In genomic region chr7:140541176-140541512, GRCh38 we compare ENCODE assay signal across 10 cellular contexts.
DNase-seq lines count a peak whose midpoint lies in the region; ATAC-seq, FAIRE-seq and TF ChIP-seq lines count a peak whose summit lies in the region.
"Had no signal": no experiment of that assay in that cellular context is flagged by ENCODE, and none has a peak within 500 bp of the region (broad histone marks: within the 10 kb centered on the region; RNA-seq: fewer than 3 reads in every experiment).

No MANE protein-coding gene starts in this region.

- CTCF ChIA-PET in HCT116 (lab: Charles Lee): interaction anchor here (1.0 kb wide), 1 partner anchor 23 kb away, joined by 4 read pairs; no protein-coding TSS in a partner anchor

- WGBS in adrenal gland, 4 donors: 40 to 56% (median 44%) methylated on average over 3 to 4 of the region's 4 CpGs

- peak overlapping the region in 1 of 2 experiments; percentile 53; a peak in 2 of 4 replicates for H3K4me3 ChIP-seq in HCT116 (replicated peaks in 1 of 2; ENCODE audit: low read depth in 1 of 2, low read length in 2 of 2)
- peak overlapping the region in 1 of 4 donors; percentile 36 for H3K4me3 ChIP-seq in adrenal gland
- no peak overlapping the region for H3K4me3 ChIP-seq in keratinocyte (ENCODE audit: control insufficient read depth in 2 of 3, extremely low read depth in 1 of 3, insufficient read depth in 2 of 3, low read depth in 1 of 3, low read length in 3 of 3)
- no peak overlapping the region for H3K4me3 ChIP-seq in retinal pigment epithelial cell (ENCODE audit: low read length)

- H3K36me3 ChIP-seq in HCT116 (ENCODE audit: control insufficient read depth in 1 of 2, insufficient read depth in 2 of 2, low read length in 2 of 2) (no peaks in the 10 kb centered on the region), adrenal gland (replicated peaks in 1 of 2) (no peaks in the 10 kb centered on the region), keratinocyte (ENCODE audit: control insufficient read depth in 2 of 2, extremely low read depth in 1 of 2, insufficient read depth in 2 of 2, low read length in 2 of 2) (no peaks in the 10 kb centered on the region)

- H3K4me2 ChIP-seq in HCT116 (ENCODE audit: low read length): peak overlapping the region; percentile 93
- H3K4me2 ChIP-seq in keratinocyte (ENCODE audit: control insufficient read depth, extremely low read depth, insufficient read depth, low read depth, low read length): peak overlapping the region; percentile 97

- POLR2A ChIA-PET in HCT116 (lab: Charles Lee): no interaction called here

- RAD21 ChIA-PET in HCT116 (lab: Charles Lee; ENCODE audit: low non-redundant PET in 1 of 2, low total read pairs in 2 of 2, uncharacterized antibody in 2 of 2, unreplicated experiment in 2 of 2): interaction anchor here in 1 of 2 experiments (1.0 kb wide), 1 partner anchor 23 kb away, joined by 3 read pairs; no protein-coding TSS in a partner anchor

- intact Hi-C loops in HCT116 (cut with micrococcal nuclease): loop anchor here (5.0 kb wide), 1 partner anchor 56 kb away; no protein-coding TSS in a partner anchor
- intact Hi-C loops in adrenal gland (cut with DNase I): no loop called here

- no peak for TF ChIP-seq POLR2A in HCT116 (IDR thresholded peaks at IDR 0.05; ENCODE audit: borderline replicate concordance, extremely low read depth, insufficient read depth, insufficient read length)
- TF ChIP-seq POLR2A in adrenal gland (IDR thresholded peaks at IDR 0.05): no peak

- no TSS peak for BruUV-seq in HCT116 (replicated peaks; lab: Mats Ljungman, UMichigan)

- DNase-seq in HCT116 (ENCODE audit: low read depth, low spot score) (no peak), adrenal gland (no peak), keratinocyte (ENCODE audit: low read depth, low spot score) (no peak), retinal pigment epithelial cell (ENCODE audit: low read depth) (no peak), NCI-H128 (lab: John Stamatoyannopoulos, UW; ENCODE audit: unreplicated experiment) (no peak), putamen (ENCODE audit: low spot score) (no peak), SIG-M5 treated with dmso at 0.1 percent for 504 hours (lab: John Stamatoyannopoulos, UW; ENCODE audit: unreplicated experiment) (no peak), MV-4-11 (lab: John Stamatoyannopoulos, UW) (no peak)
- DNase-seq: effector memory CD8-positive, alpha-beta T cell; SIG-M5 had no signal

- dilution Hi-C loops in keratinocyte (cut with MboI; ENCODE audit: extremely low pct_ligation_motif_present, low sequenced_read_pairs): no loop called here

- H3K27ac ChIP-seq in HCT116 (ENCODE audit: low read depth, low read length): peak overlapping the region; percentile 54
- peak overlapping the region in 4 of 5 donors; percentile 19 to 88 (median 75) for H3K27ac ChIP-seq in adrenal gland
- H3K27ac ChIP-seq in keratinocyte (ENCODE audit: control insufficient read depth, insufficient read depth, low read length): peak overlapping the region; percentile 64

- H2AFZ ChIP-seq in HCT116 (ENCODE audit: low read depth, low read length, poor library complexity, severe bottlenecking) (no peak overlapping the region), keratinocyte (ENCODE audit: control insufficient read depth, low read length) (no peak overlapping the region)

- no peak for TF ChIP-seq RAD21 in HCT116 (IDR thresholded peaks at IDR 0.05; ENCODE audit: low read depth)

- H3K9ac ChIP-seq in HCT116 (ENCODE audit: low read length) (peak overlapping the region; percentile 47; the same call in 1 of the 2 replicates), keratinocyte (ENCODE audit: control insufficient read depth, extremely low read depth, insufficient read depth, low read length) (no peak overlapping the region)

- no peak; the same call in 1 of the 2 replicates for ATAC-seq in HCT116
- ATAC-seq: effector memory CD8-positive, alpha-beta T cell had no signal

- FAIRE-seq in keratinocyte (lab: Jason Lieb, UNC): no peak

- no peaks in the 10 kb centered on the region for H3K9me3 ChIP-seq in HCT116 (ENCODE audit: control insufficient read depth in 1 of 2, insufficient read depth in 1 of 2, low read depth in 1 of 2, low read length in 2 of 2)
- no peaks in the 10 kb centered on the region for H3K9me3 ChIP-seq in adrenal gland (replicated peaks in 1 of 3)
- H3K9me3 ChIP-seq in keratinocyte (ENCODE audit: control insufficient read depth, low read depth, low read length): no peaks in the 10 kb centered on the region

- H3K79me2 ChIP-seq in HCT116 (ENCODE audit: insufficient read depth, low read length) (no peaks in the 10 kb centered on the region), keratinocyte (ENCODE audit: control insufficient read depth, insufficient read depth, low read length) (no peaks in the 10 kb centered on the region)

- H4K20me1 ChIP-seq in HCT116 (ENCODE audit: insufficient read depth) (no peaks in the 10 kb centered on the region), keratinocyte (ENCODE audit: control insufficient read depth, extremely low read depth, insufficient read depth, low read length) (no peaks in the 10 kb centered on the region)

- H3K27me3 ChIP-seq in HCT116 (ENCODE audit: insufficient read depth, low read length) (no peaks in the 10 kb centered on the region), adrenal gland (no peaks in the 10 kb centered on the region), keratinocyte (ENCODE audit: control insufficient read depth, extremely low read depth, insufficient read depth, low read length) (no peaks in the 10 kb centered on the region)

- H3K4me1 ChIP-seq in HCT116 (ENCODE audit: control insufficient read depth in 1 of 2, insufficient read depth in 2 of 2, low read length in 2 of 2) (peaks cover 23 to 25% of the 10 kb centered on the region in 2 experiments), adrenal gland (replicated peaks in 1 of 2) (peaks cover 14 to 17% of the 10 kb centered on the region in 2 donors), keratinocyte (ENCODE audit: control insufficient read depth, extremely low read depth, insufficient read depth, low read length) (peaks cover 21% of the 10 kb centered on the region)

- TF ChIP-seq CTCF in HCT116 (IDR thresholded peaks at IDR 0.05 in 2 of 3, conservative IDR thresholded peaks at IDR 0.05 in 1 of 3; ENCODE audit: borderline replicate concordance in 1 of 3, insufficient read depth in 1 of 3, low read depth in 2 of 3, low read length in 2 of 3): no peak
- TF ChIP-seq CTCF in adrenal gland (IDR thresholded peaks at IDR 0.05): no peak
- TF ChIP-seq CTCF in keratinocyte (optimal IDR thresholded peaks at IDR 0.05 in 1 of 3, IDR thresholded peaks at IDR 0.05 in 1 of 3, conservative IDR thresholded peaks at IDR 0.05 in 1 of 3; ENCODE audit: extremely low read depth in 1 of 3, insufficient read depth in 2 of 3, low read length in 3 of 3): no peak
- peak; percentile 12 for TF ChIP-seq CTCF in retinal pigment epithelial cell (conservative IDR thresholded peaks at IDR 0.05; ENCODE audit: low read depth, low read length)

- H3K9me2 ChIP-seq in HCT116 (ENCODE audit: insufficient read depth): no peaks in the 10 kb centered on the region

- H3K9me1 ChIP-seq in keratinocyte (ENCODE audit: control insufficient read depth, extremely low read depth, insufficient read depth, low read length): no peaks in the 10 kb centered on the region

TF ChIP-seq in HCT116, 20 proteins besides CTCF, POLR2A, EP300 and RAD21:
- TF ChIP-seq CBX3 (IDR thresholded peaks at IDR 0.05; ENCODE audit: low read depth) (no peak), MAX (IDR thresholded peaks at IDR 0.05) (0 out of 2 replicates have a peak, but pooled peaks have one; percentile 5)
